ENCODE assay signal across 7 cellular contexts in the genomic region with DNA sequence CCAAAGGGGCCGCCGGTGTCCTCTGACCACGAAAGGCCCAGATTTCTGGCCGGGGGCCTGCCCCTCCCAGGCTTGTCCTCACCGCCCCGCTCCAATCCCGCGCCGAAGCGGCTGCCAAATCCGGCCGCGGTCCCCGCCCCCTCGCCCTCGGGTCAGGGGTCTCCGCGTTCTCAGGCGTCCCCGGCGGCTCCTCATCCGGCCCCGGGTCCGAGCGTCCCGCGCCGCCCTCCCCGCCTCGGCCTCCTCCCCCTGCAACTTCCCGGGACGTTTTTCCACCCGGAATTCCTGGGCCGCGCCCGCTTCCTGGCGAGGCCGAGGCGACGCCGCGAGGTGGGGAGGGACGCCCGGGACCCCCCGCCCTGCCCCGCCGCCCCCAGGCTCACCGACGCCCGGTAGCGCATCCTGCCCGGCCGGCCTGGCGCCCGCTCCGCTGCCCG. TPM values are rescaled to one million over a fixed set of nuclear protein-coding genes. Genes with fewer than 3 reads are reported as not detected.
A peak's percentile ranks its signal among the peaks of the same experiment; 100 is the strongest.
DNase-seq lines count a peak whose midpoint lies in the region; ATAC-seq and TF ChIP-seq lines count a peak whose summit lies in the region.

No MANE protein-coding gene starts in this region.

- H3K4me3 ChIP-seq in fibroblast of mammary gland (ENCODE audit: control insufficient read depth, low read depth, low read length) (peak overlapping the region; percentile 62), ovary (peak overlapping the region; percentile 78)

- POLR2A ChIA-PET in WTC11 (lab: Charles Lee), result interaction anchor here (1.0 kb wide), 1 partner anchor 31 kb away, joined by 3 read pairs; the partner anchor contains the start of gene INPP5K

- H3K9me3 Mint-ChIP-seq in WTC11, result no peaks in the 10 kb centered on the region

- H3K4me1 ChIP-seq in ovary (ENCODE audit: insufficient read depth), result peaks cover 8% of the 10 kb centered on the region

- peaks cover 11% of the 10 kb centered on the region for H3K27me3 Mint-ChIP-seq in WTC11 (ENCODE audit: low read depth)

- ATAC-seq in GM18909 (IDR thresholded peaks at IDR 0.05; ENCODE audit: poor library complexity, unreplicated experiment), result peak; percentile 17
- peak; percentile 12 for ATAC-seq in HG03196 (IDR thresholded peaks at IDR 0.05; ENCODE audit: unreplicated experiment)
- peak; percentile 20 for ATAC-seq in WTC11

- CTCF ChIA-PET in WTC11 (lab: Charles Lee), result interaction anchor here (1.0 to 1.4 kb wide), 9 partner anchors 13 to 120 kb away, joined by 3 to 14 read pairs (median 4); partner anchors contain the start of gene INPP5K

- H3K27ac ChIP-seq in ovary, result peak overlapping the region; percentile 88 to 98

- TF ChIP-seq EP300 in ovary (IDR thresholded peaks at IDR 0.05), result no peak

- peaks cover 20% of the 10 kb centered on the region for H3K36me3 Mint-ChIP-seq in WTC11

- WGBS in ovary, 3 donors, result 0 to 1% (median 1%) methylated on average over 5 to 57 of the region's 57 CpGs

- TF ChIP-seq POLR2A in ovary (IDR thresholded peaks at IDR 0.05), result no peak

- H3K9me3 ChIP-seq in ovary, result no peaks in the 10 kb centered on the region

- DNase-seq in WTC11 (ENCODE audit: low spot score), result peak; percentile 73
- DNase-seq in fibroblast of mammary gland (ENCODE audit: low read depth), result no peak
- DNase-seq in ovary, result peak; percentile 56 to 80 (median 70)
- DNase-seq in HT-29 (ENCODE audit: low spot score), result no peak
- DNase-seq in medulla oblongata (ENCODE audit: extremely low spot score), result no peak

- TF ChIP-seq CTCF in WTC11 (IDR thresholded peaks at IDR 0.05) (no peak), fibroblast of mammary gland (conservative IDR thresholded peaks at IDR 0.05; ENCODE audit: control insufficient read depth, insufficient read depth, low read depth, low read length) (no peak), ovary (IDR thresholded peaks at IDR 0.05) (no peak)

- H3K36me3 ChIP-seq in ovary, result no peaks in the 10 kb centered on the region

- H3K27me3 ChIP-seq in ovary, result no peaks in the 10 kb centered on the region

- peak overlapping the region; percentile 80; the same call in 1 of the 2 replicates for H3K27ac Mint-ChIP-seq in WTC11

- intact Hi-C loops in ovary (cut with DNase I), result no loop called here

- peak overlapping the region; percentile 79 for H3K4me3 Mint-ChIP-seq in WTC11

- H3K4me1 Mint-ChIP-seq in WTC11, result peaks cover 31% of the 10 kb centered on the region

TF ChIP-seq in WTC11, 78 proteins besides CTCF, POLR2A, EP300 and RAD21:
- TF ChIP-seq HMGXB4 (CRISPR knock-in tag; IDR thresholded peaks at IDR 0.05), result 0 out of 2 replicates have a peak, but pooled peaks have one; percentile 30
- TF ChIP-seq ERG (CRISPR knock-in tag; IDR thresholded peaks at IDR 0.05), result no peak

RNA-seq across cellular contexts. Expression of gene MYO1C, which starts 7.2 kb away (rescaled TPM):
- total RNA-seq in WTC11 (2021) (73.6 to 83.2 TPM (median 80.3 TPM) in 3 replicates), ovary (100 to 1,000 TPM in 5 of 7 donors, 10 to 100 TPM in 2; 41.8 to 140 (median 106) TPM)
- 10 to 100 TPM; 49.4 to 72.2 TPM for polyA plus RNA-seq in ovary
- 188 and 200 TPM in 2 replicates for total RNA-seq in HT-29 (2014; rRNA removed; shearing (Covaris generic))

RNA-seq across cellular contexts. Expression of gene CRK, which starts 29.3 kb away (rescaled TPM):
- 43.6 to 45.2 TPM (median 43.7 TPM) in 3 replicates for total RNA-seq in WTC11 (2021)
- 10 to 100 TPM; 40.0 to 60.6 (median 48.8) TPM for total RNA-seq in ovary
- polyA plus RNA-seq in ovary, result 10 to 100 TPM; 31.7 to 41.4 TPM
- total RNA-seq in HT-29 (2014; rRNA removed; shearing (Covaris generic)), result 28.8 and 28.9 TPM in 2 replicates

RNA-seq across cellular contexts. Expression of gene INPP5K, which starts 31.1 kb away (rescaled TPM):
- total RNA-seq in WTC11 (2021), result 17.1 to 26.8 TPM (median 18.5 TPM) in 3 replicates
- total RNA-seq in ovary, result 10 to 100 TPM; 23.0 to 39.1 (median 28.3) TPM
- polyA plus RNA-seq in ovary, result 10 to 100 TPM; 27.7 to 33.8 TPM
- 51.5 and 75.5 TPM in 2 replicates for total RNA-seq in HT-29 (2014; rRNA removed; shearing (Covaris generic))

Comparison
In these comparisons a context has a peak if more than half of its experiments do, and no peak if none do; other contexts are left out.
1. DNase-seq: peak in WTC11 (single experiment) and ovary (5 of 5); none in fibroblast of mammary gland (single experiment), HT-29 (single experiment) and medulla oblongata (single experiment).
2. Peak in every context shown above with its lines, with median percentiles within 50 percentile points of each other: ATAC-seq.